ENCODE assay signal across 8 cellular contexts in genomic region chr11:9313648-9314290, GRCh38. TPM values are rescaled to one million over a fixed set of nuclear protein-coding genes. Genes with fewer than 3 reads are reported as not detected.
DNase-seq lines count a peak whose midpoint lies in the region; ATAC-seq and TF ChIP-seq lines count a peak whose summit lies in the region.

No MANE protein-coding gene starts in this region.

- H3K36me3 Mint-ChIP-seq in activated naive CD4-positive, alpha-beta T cell treated with anti-CD3 and anti-CD28 coated beads, Interleukin-2, amount 10 ng/mL, durations not matched to agents 7 days and 5 days = peaks cover 29% of the 10 kb centered on the region

- no peak for TF ChIP-seq POLR2A in heart left ventricle (IDR thresholded peaks at IDR 0.05)
- TF ChIP-seq POLR2A in prostate gland (IDR thresholded peaks at IDR 0.05) = no peak

- peak overlapping the region; percentile 95 for H3K27ac ChIP-seq in DND-41 (ENCODE audit: low read length)
- H3K27ac ChIP-seq in heart left ventricle = peak overlapping the region in 11 of 12 donors; percentile 78 to 96 (median 86)
- H3K27ac ChIP-seq in prostate gland = peak overlapping the region; percentile 88 to 89

- TF ChIP-seq CTCF in DND-41 (IDR thresholded peaks at IDR 0.05; ENCODE audit: borderline replicate concordance, extremely low read depth, low read length, poor library complexity, severe bottlenecking) = no peak
- no peak for TF ChIP-seq CTCF in heart left ventricle (IDR thresholded peaks at IDR 0.05)
- TF ChIP-seq CTCF in prostate gland (IDR thresholded peaks at IDR 0.05) = no peak

- peaks cover 43% of the 10 kb centered on the region for H3K4me1 Mint-ChIP-seq in activated naive CD4-positive, alpha-beta T cell treated with anti-CD3 and anti-CD28 coated beads, Interleukin-2, amount 10 ng/mL, durations not matched to agents 7 days and 5 days

- H3K27me3 Mint-ChIP-seq in activated naive CD4-positive, alpha-beta T cell treated with anti-CD3 and anti-CD28 coated beads, Interleukin-2, amount 10 ng/mL, durations not matched to agents 7 days and 5 days = peaks cover 23% of the 10 kb centered on the region

- H3K4me1 ChIP-seq in DND-41 (ENCODE audit: insufficient read depth, low read length) = peaks cover 31% of the 10 kb centered on the region
- peaks cover 0 to 34% (median 15%) of the 10 kb centered on the region in 12 donors for H3K4me1 ChIP-seq in heart left ventricle
- peaks cover 3% of the 10 kb centered on the region for H3K4me1 ChIP-seq in prostate gland (replicated peaks)

- no peaks in the 10 kb centered on the region for H3K27me3 ChIP-seq in DND-41 (ENCODE audit: insufficient read depth, low read length, poor library complexity)
- H3K27me3 ChIP-seq in heart left ventricle = peaks cover 0 to 4% (median 0%) of the 10 kb centered on the region in 9 donors
- no peaks in the 10 kb centered on the region for H3K27me3 ChIP-seq in prostate gland (replicated peaks; ENCODE audit: insufficient read depth)

- H3K9me3 Mint-ChIP-seq in activated naive CD4-positive, alpha-beta T cell treated with anti-CD3 and anti-CD28 coated beads, Interleukin-2, amount 10 ng/mL, durations not matched to agents 7 days and 5 days = no peaks in the 10 kb centered on the region

- peak overlapping the region; percentile 88 for H3K4me2 ChIP-seq in DND-41 (ENCODE audit: insufficient read depth, low read length)

- CTCF ChIA-PET in activated naive CD4-positive, alpha-beta T cell treated with anti-CD3 and anti-CD28 coated beads, Interleukin-2, amount 10 ng/mL, durations not matched to agents 7 days and 5 days (lab: Charles Lee) = interaction anchor here (0.5 to 1.6 kb wide), 5 partner anchors 36 to 108 kb away, joined by 3 to 4 read pairs (median 4); no protein-coding TSS in a partner anchor

- peak; percentile 13 for ATAC-seq in DND-41 (ENCODE audit: insufficient read depth, low read depth)
- ATAC-seq in GM21526 (IDR thresholded peaks at IDR 0.05; ENCODE audit: low FRiP score, unreplicated experiment) = peak; percentile 16
- ATAC-seq in heart left ventricle = peak in 3 of 4 donors; percentile 18 to 32 (median 28)
- ATAC-seq in GM19467 (IDR thresholded peaks at IDR 0.05; ENCODE audit: unreplicated experiment) = no peak

- intact Hi-C loops in heart left ventricle (cut with DNase I) = loop anchor here in 7 of 10 donors (1.0 to 10.0 kb wide), 12 partner anchors 41 to 151 kb away; partner anchors contain the start of genes DENND5A (in 2 of the 7), ZNF143 (in 2 of the 7) and IPO7 (in 1 of the 7)
- intact Hi-C loops in prostate gland (cut with DNase I) = loop anchor here (10.0 kb wide), 1 partner anchor 151 kb away; the partner anchor contains the start of gene ZNF143

- H4K20me1 ChIP-seq in DND-41 (ENCODE audit: insufficient read depth, low read length) = peaks cover 21% of the 10 kb centered on the region; the same call in 1 of the 2 replicates

- H3K27ac Mint-ChIP-seq in activated naive CD4-positive, alpha-beta T cell treated with anti-CD3 and anti-CD28 coated beads, Interleukin-2, amount 10 ng/mL, durations not matched to agents 7 days and 5 days = peak overlapping the region; percentile 96

- H3K9ac ChIP-seq in DND-41 (ENCODE audit: low read depth, low read length) = peak overlapping the region; percentile 97

- peak overlapping the region; percentile 98 for H3K4me3 Mint-ChIP-seq in activated naive CD4-positive, alpha-beta T cell treated with anti-CD3 and anti-CD28 coated beads, Interleukin-2, amount 10 ng/mL, durations not matched to agents 7 days and 5 days

- peaks cover 51% of the 10 kb centered on the region for H3K79me2 ChIP-seq in DND-41 (ENCODE audit: insufficient read depth, low read length)

- DNase-seq in DND-41 (no peak), LHCN-M2 (ENCODE audit: low read depth) (peak; percentile 9), heart left ventricle (peak in 1 of 5 donors; percentile 33), prostate gland (ENCODE audit: low spot score) (peak; percentile 8), NCI-H1930 (lab: John Stamatoyannopoulos, UW) (no peak)
- no peak for DNase-seq in activated naive CD4-positive, alpha-beta T cell treated with anti-CD3 and anti-CD28 coated beads, Interleukin-2, amount 10 ng/mL, durations not matched to agents 7 days and 5 days

- H3K9me3 ChIP-seq in DND-41 (ENCODE audit: insufficient read depth, low read length, severe bottlenecking) (no peaks in the 10 kb centered on the region), heart left ventricle (no peaks in the 10 kb centered on the region), prostate gland (no peaks in the 10 kb centered on the region)

- no peaks in the 10 kb centered on the region; the same call in 1 of the 2 replicates for H3K36me3 ChIP-seq in DND-41 (ENCODE audit: insufficient read depth, low read length)
- no peaks in the 10 kb centered on the region for H3K36me3 ChIP-seq in heart left ventricle
- H3K36me3 ChIP-seq in prostate gland = no peaks in the 10 kb centered on the region

- WGBS in heart left ventricle, 4 donors = 2% methylated on average over 27 of the region's 27 CpGs
- 2% methylated on average over 27 of the region's 27 CpGs for WGBS in prostate gland

- H3K4me3 ChIP-seq in DND-41 (ENCODE audit: low read depth in 1 of 2, low read length in 2 of 2) (peak overlapping the region; percentile 91 to 95), heart left ventricle (peak overlapping the region; percentile 67 to 100 (median 91)), prostate gland (peak overlapping the region; percentile 87 to 99)

- H2AFZ ChIP-seq in DND-41 (ENCODE audit: low read depth, low read length) = peak overlapping the region; percentile 97

RNA-seq across cellular contexts. Expression of gene TMEM41B, which starts 0.6 kb away (rescaled TPM):
- total RNA-seq in LHCN-M2 (2014; rRNA removed) = 39.1 and 43.5 TPM in 2 replicates
- polyA plus RNA-seq in LHCN-M2 (2012) = 12.8 TPM
- 10 to 100 TPM; 17.7 to 27.8 (median 22.6) TPM for total RNA-seq in heart left ventricle
- polyA plus RNA-seq in heart left ventricle = 10 to 100 TPM; 14.8 to 21.7 TPM
- 10 to 100 TPM; 29.9 to 54.6 TPM for total RNA-seq in prostate gland

RNA-seq across cellular contexts. Expression of gene DENND5A, which starts 48.6 kb away (rescaled TPM):
- total RNA-seq in LHCN-M2 (2014; rRNA removed) (81.1 and 91.2 TPM in 2 replicates), heart left ventricle (100 to 1,000 TPM; 104 to 175 (median 118) TPM), prostate gland (10 to 100 TPM; 25.4 to 84.6 TPM)
- polyA plus RNA-seq in LHCN-M2 (2012) = 78.9 TPM
- polyA plus RNA-seq in heart left ventricle = 10 to 100 TPM; 44.5 to 94.2 TPM

Comparison
In these comparisons a context has a peak if more than half of its experiments do, and no peak if none do; other contexts are left out.
1. DNase-seq: peak in LHCN-M2 (single experiment) and prostate gland (single experiment); none in DND-41 (single experiment), activated naive CD4-positive, alpha-beta T cell treated with anti-CD3 and anti-CD28 coated beads, Interleukin-2, amount 10 ng/mL, durations not matched to agents 7 days and 5 days (single experiment) and NCI-H1930 (0 of 2).
2. Peak in every context shown above with its lines, with median percentiles within 50 percentile points of each other: H3K27ac ChIP-seq and H3K4me3 ChIP-seq.